24 cellular contexts compared by ENCODE assay signal in genomic region chr1:50172299-50172698, GRCh38.
"Had no signal": no experiment of that assay in that cellular context is flagged by ENCODE, and none has a peak within 500 bp of the region (broad histone marks: within the 10 kb centered on the region; RNA-seq: fewer than 3 reads in every experiment).

No MANE protein-coding gene starts in this region.

- H3K36me3 ChIP-seq: colonic mucosa, esophagus muscularis mucosa, esophagus squamous epithelium, gastrocnemius medialis, gastroesophageal sphincter, heart left ventricle, heart right ventricle had no signal

- H3K4me1 ChIP-seq: colonic mucosa, esophagus muscularis mucosa, esophagus squamous epithelium, foreskin keratinocyte, gastroesophageal sphincter had no signal

- DNase-seq: colonic mucosa; cortex of kidney; dermis blood vessel endothelial cell; dorsolateral prefrontal cortex; effector CD4-positive, alpha-beta T cell; effector CD8-positive, alpha-beta T cell; effector memory CD4-positive, alpha-beta T cell; effector memory CD8-positive, alpha-beta T cell; endodermal cell; erythroblast; esophagus squamous epithelium; foreskin fibroblast; foreskin keratinocyte; foreskin melanocyte; gastrocnemius medialis; glutamatergic neuron; head of caudate nucleus; heart left ventricle; heart right ventricle had no signal

- H3K4me3 ChIP-seq: colonic mucosa, coronary artery, dorsolateral prefrontal cortex, esophagus muscularis mucosa, esophagus squamous epithelium, gastrocnemius medialis, gastroesophageal sphincter, heart left ventricle, heart right ventricle had no signal

- H3K27me3 ChIP-seq: colonic mucosa, esophagus squamous epithelium, foreskin keratinocyte, gastrocnemius medialis, heart left ventricle had no signal

- H3K27ac ChIP-seq: colonic mucosa, coronary artery, dorsolateral prefrontal cortex, epithelial cell of prostate, esophagus muscularis mucosa, esophagus squamous epithelium, foreskin keratinocyte, gastrocnemius medialis, gastroesophageal sphincter, heart left ventricle, heart right ventricle had no signal

- ATAC-seq: effector memory CD8-positive, alpha-beta T cell; esophagus mucosa; foreskin keratinocyte; gastrocnemius medialis; gastroesophageal sphincter; heart left ventricle; heart right ventricle had no signal

- H3K9me3 ChIP-seq: colonic mucosa, esophagus muscularis mucosa, esophagus squamous epithelium, gastrocnemius medialis, gastroesophageal sphincter, heart left ventricle, heart right ventricle had no signal
